Comparison of ENCODE assay signal across 21 cellular contexts in the genomic region with DNA sequence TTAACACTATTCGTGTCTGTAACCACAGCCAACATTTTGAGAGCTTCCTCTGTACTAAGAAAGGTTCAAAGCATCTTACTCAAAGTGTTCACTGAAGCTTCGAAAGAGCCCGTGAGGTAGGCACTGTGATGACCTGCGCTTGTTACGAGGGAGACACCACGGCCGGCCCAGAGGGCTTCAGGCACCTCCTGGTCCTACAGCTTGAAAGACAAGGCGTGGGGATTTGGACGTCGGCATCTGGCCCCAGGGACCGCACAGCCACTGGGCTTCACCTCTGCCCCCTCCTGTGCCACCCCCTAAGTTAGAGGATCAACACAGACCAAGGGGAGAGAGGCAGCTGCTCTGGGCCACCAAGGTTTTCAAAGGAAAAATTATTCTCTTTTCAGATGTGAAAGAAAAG.
DNase-seq lines count a peak whose midpoint lies in the region; ATAC-seq and TF ChIP-seq lines count a peak whose summit lies in the region.
"Had no signal": no experiment of that assay in that cellular context is flagged by ENCODE, and none has a peak within 500 bp of the region (broad histone marks: within the 10 kb centered on the region; RNA-seq: fewer than 3 reads in every experiment).

No MANE protein-coding gene starts in this region.

- H3K9me3 ChIP-seq in sigmoid colon, result no peaks in the 10 kb centered on the region
- H3K9me3 ChIP-seq: A549; BE2C; BLaER1 treated with 17β-estradiol and CSF1 and Interleukin-3, amounts not matched to agents 10 nM and 100 nM had no signal

- H3K27ac ChIP-seq in sigmoid colon, result no peak overlapping the region
- H3K27ac ChIP-seq: A549; BLaER1 treated with 17β-estradiol and CSF1 and Interleukin-3, amounts not matched to agents 10 nM and 100 nM had no signal

- no peak for TF ChIP-seq POLR2A in sigmoid colon (IDR thresholded peaks at IDR 0.05)

- WGBS in sigmoid colon, 2 donors, result 89 to 90% methylated on average over 11 of the region's 11 CpGs

- no peak for TF ChIP-seq EP300 in sigmoid colon (IDR thresholded peaks at IDR 0.05)

- H3K36me3 ChIP-seq in sigmoid colon, result no peaks in the 10 kb centered on the region
- H3K36me3 ChIP-seq: BLaER1 treated with 17β-estradiol and CSF1 and Interleukin-3, amounts not matched to agents 10 nM and 100 nM had no signal

- intact Hi-C loops in sigmoid colon (cut with DNase I), result no loop called here

- peaks cover 0 to 17% (median 0%) of the 10 kb centered on the region in 3 donors for H3K27me3 ChIP-seq in sigmoid colon
- H3K27me3 ChIP-seq: BE2C; BLaER1 treated with 17β-estradiol and CSF1 and Interleukin-3, amounts not matched to agents 10 nM and 100 nM had no signal

- no peak for ATAC-seq in HG02571 (IDR thresholded peaks at IDR 0.05; ENCODE audit: unreplicated experiment)
- ATAC-seq: A549, GM12878, GM23338 had no signal

- no peak for TF ChIP-seq CTCF in sigmoid colon (IDR thresholded peaks at IDR 0.05)

- DNase-seq in NCI-H82 (lab: John Stamatoyannopoulos, UW), result peak; percentile 41
- no peak for DNase-seq in NCI-H82 treated with DMSO at 0.1 percent for 48 hours (lab: John Stamatoyannopoulos, UW; ENCODE audit: unreplicated experiment)
- DNase-seq in mesenteric fat pad (ENCODE audit: low spot score), result peak; percentile 67
- DNase-seq in sigmoid colon, result peak; percentile 45
- no peak for DNase-seq in NCI-H2227 (lab: John Stamatoyannopoulos, UW; ENCODE audit: unreplicated experiment)
- DNase-seq: 8988T; ACHN; AML-193; BE2C; CD4-positive, alpha-beta T cell; CD8-positive, alpha-beta memory T cell; DMS 273 treated with DMSO at 0.1 percent for 48 hours; DMS79; EL; GDM1; H9 had no signal

- H3K4me3 ChIP-seq in sigmoid colon, result no peak overlapping the region
- H3K4me3 ChIP-seq: A549; BLaER1 treated with 17β-estradiol and CSF1 and Interleukin-3, amounts not matched to agents 10 nM and 100 nM; GM12878; GM23338 had no signal

- no peaks in the 10 kb centered on the region for H3K4me1 ChIP-seq in sigmoid colon
- H3K4me1 ChIP-seq: A549 had no signal

Comparison
In these comparisons a context has a peak if more than half of its experiments do, and no peak if none do; other contexts are left out.
1. DNase-seq: peak in NCI-H82 (single experiment), mesenteric fat pad (single experiment) and sigmoid colon (single experiment); none in NCI-H82 treated with DMSO at 0.1 percent for 48 hours (single experiment) and NCI-H2227 (single experiment).